Comparison of ENCODE assay signal across 22 cellular contexts in the genomic region with DNA sequence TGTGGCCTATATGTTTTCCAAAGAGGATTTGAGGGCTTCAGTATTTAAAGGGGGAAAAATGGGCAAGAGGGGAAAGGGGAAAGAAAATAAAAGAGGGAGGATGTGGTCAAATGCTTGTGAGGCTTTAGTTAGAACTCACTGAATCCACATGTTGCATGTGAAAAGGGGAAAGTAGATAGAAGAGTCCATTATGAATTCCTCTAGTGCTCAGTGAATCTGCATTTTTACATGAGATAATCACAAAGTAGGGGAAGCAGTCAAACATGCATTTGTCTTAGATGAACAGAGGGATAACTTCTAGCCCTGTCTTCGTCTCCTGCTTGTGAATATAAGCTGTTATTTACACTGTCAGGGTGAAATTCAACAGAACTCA.
"Had no signal": no experiment of that assay in that cellular context is flagged by ENCODE, and none has a peak within 500 bp of the region (broad histone marks: within the 10 kb centered on the region; RNA-seq: fewer than 3 reads in every experiment).

No MANE protein-coding gene starts in this region.

- H3K4me1 ChIP-seq: gastrocnemius medialis, left ventricle myocardium inferior, prostate gland, suprapubic skin had no signal

- H3K27me3 ChIP-seq: gastrocnemius medialis, ovary, suprapubic skin, tibial nerve had no signal

- H3K4me3 ChIP-seq: gastrocnemius medialis, left ventricle myocardium inferior, ovary, prostate gland, suprapubic skin, tibial nerve had no signal

- H3K36me3 ChIP-seq: gastrocnemius medialis, left ventricle myocardium inferior, ovary, prostate gland, suprapubic skin, tibial nerve had no signal

- H3K27ac ChIP-seq: gastrocnemius medialis, left ventricle myocardium inferior, ovary, prostate gland, suprapubic skin, tibial nerve, VCaP had no signal

- DNase-seq: activated CD4-positive, alpha-beta T cell treated with anti-CD3 and anti-CD28 coated beads, Interleukin-2, amount 10 ng/mL, durations not matched to agents 7 days and 5 days; activated CD8-positive, alpha-beta T cell treated with anti-CD3 and anti-CD28 coated beads for 36 hours; activated gamma-delta T cell treated with Interleukin-2 at 50 U/mL for 16 hours; activated T-cell treated with anti-CD3 and anti-CD28 coated beads, Interleukin-2, amount 50 U/mL, for 1 hour; aorta; central memory CD4-positive, alpha-beta T cell; effector memory CD4-positive, alpha-beta T cell; gastrocnemius medialis; hippocampal formation; left ventricle myocardium inferior; natural killer cell; ovary; stimulated activated CD4-positive, alpha-beta T cell treated with anti-CD3 and anti-CD28 coated beads, Interleukin-1b, Interleukin-23, amount 100 ng/mL, for 48 hours; stimulated activated naive CD8-positive, alpha-beta T cell treated with anti-CD3 and anti-CD28 coated beads, Interleukin-15, amount 100 ng/mL, for 72 hours; T-helper 2 cell had no signal

- ATAC-seq: activated CD4-positive, CD25-positive, alpha-beta regulatory T cell treated with anti-CD3 and anti-CD28 coated beads, Interleukin-2, amount 50 U/mL, for 24 hours; activated CD8-positive, alpha-beta T cell treated with anti-CD3 and anti-CD28 coated beads for 36 hours; esophagus mucosa; gastrocnemius medialis; natural killer cell; stimulated activated effector memory CD8-positive, alpha-beta T cell treated with anti-CD3 and anti-CD28 coated beads, Interleukin-12 subunit alpha, Interleukin-12 subunit beta, amount 100 ng/mL, for 72 hours; stimulated activated naive CD8-positive, alpha-beta T cell treated with anti-CD3 and anti-CD28 coated beads, Interleukin-15, amount 100 ng/mL, for 72 hours had no signal

- H3K9me3 ChIP-seq: gastrocnemius medialis, left ventricle myocardium inferior, ovary, prostate gland, suprapubic skin, tibial nerve had no signal
